In the genomic region with DNA sequence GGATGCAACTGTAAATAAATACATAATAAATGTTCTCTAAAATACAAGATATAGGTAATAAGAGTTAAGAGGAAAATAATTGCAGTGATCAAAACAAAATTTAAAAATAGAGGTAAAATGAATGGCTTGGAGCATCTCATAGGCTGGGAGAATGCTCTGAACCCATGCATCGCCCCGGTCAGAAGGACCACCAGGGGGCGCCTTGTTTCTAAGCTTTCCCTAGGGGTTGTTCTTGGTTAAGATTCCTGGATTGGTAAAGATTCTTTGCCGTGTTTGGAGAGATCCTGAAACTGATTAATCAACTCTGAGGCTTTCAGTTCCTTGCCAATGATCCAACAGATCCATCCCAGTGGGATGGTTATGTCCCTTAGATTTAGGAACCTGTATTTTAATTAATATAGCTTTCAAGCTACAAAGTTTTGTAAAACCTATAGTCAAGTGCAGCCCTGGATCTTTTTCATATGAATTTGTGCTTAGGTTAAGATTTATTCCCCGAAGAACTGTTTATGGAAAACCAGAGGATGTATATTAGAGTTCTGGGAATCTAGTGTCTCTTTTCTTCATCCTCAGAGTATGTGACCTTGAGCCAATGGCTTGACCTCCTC, we compare ENCODE assay signal across 1 cellular context.
TF ChIP-seq lines count a peak whose summit lies in the region.

No MANE protein-coding gene starts in this region.

TF ChIP-seq in K562, 482 proteins besides CTCF, POLR2A, EP300 and RAD21 (continued from another document):
- TF ChIP-seq, protein P1, sequence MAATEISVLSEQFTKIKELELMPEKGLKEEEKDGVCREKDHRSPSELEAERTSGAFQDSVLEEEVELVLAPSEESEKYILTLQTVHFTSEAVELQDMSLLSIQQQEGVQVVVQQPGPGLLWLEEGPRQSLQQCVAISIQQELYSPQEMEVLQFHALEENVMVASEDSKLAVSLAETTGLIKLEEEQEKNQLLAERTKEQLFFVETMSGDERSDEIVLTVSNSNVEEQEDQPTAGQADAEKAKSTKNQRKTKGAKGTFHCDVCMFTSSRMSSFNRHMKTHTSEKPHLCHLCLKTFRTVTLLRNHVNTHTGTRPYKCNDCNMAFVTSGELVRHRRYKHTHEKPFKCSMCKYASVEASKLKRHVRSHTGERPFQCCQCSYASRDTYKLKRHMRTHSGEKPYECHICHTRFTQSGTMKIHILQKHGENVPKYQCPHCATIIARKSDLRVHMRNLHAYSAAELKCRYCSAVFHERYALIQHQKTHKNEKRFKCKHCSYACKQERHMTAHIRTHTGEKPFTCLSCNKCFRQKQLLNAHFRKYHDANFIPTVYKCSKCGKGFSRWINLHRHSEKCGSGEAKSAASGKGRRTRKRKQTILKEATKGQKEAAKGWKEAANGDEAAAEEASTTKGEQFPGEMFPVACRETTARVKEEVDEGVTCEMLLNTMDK (IDR thresholded peaks at IDR 0.05; ENCODE audit: borderline replicate concordance, insufficient read depth, low read depth, low read length, poor library complexity, severe bottlenecking), result peak; percentile 66
- TF ChIP-seq SMC3 (conservative IDR thresholded peaks at IDR 0.05; ENCODE audit: insufficient read depth, low read depth, low read length), result peak; percentile 86
- TF ChIP-seq RB1 (IDR thresholded peaks at IDR 0.05; ENCODE audit: low read depth), result 0 out of 2 replicates have a peak, but pooled peaks have one; percentile 20
- TF ChIP-seq ZNF217 (CRISPR knock-in tag; IDR thresholded peaks at IDR 0.05), result no peak
- peak; percentile 67; the same call in 1 of the 2 replicates for TF ChIP-seq BMI1 (IDR thresholded peaks at IDR 0.05; ENCODE audit: low read length)
- TF ChIP-seq, protein P2, sequence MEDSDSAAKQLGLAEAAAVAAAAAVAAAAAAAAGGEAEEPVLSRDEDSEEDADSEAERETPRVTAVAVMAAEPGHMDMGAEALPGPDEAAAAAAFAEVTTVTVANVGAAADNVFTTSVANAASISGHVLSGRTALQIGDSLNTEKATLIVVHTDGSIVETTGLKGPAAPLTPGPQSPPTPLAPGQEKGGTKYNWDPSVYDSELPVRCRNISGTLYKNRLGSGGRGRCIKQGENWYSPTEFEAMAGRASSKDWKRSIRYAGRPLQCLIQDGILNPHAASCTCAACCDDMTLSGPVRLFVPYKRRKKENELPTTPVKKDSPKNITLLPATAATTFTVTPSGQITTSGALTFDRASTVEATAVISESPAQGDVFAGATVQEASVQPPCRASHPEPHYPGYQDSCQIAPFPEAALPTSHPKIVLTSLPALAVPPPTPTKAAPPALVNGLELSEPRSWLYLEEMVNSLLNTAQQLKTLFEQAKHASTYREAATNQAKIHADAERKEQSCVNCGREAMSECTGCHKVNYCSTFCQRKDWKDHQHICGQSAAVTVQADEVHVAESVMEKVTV (CRISPR knock-in tag; IDR thresholded peaks at IDR 0.05), result peak; percentile 19; the same call in 1 of the 2 replicates
- TF ChIP-seq TGIF2 (CRISPR knock-in tag; IDR thresholded peaks at IDR 0.05), result no peak
- TF ChIP-seq, protein P3, sequence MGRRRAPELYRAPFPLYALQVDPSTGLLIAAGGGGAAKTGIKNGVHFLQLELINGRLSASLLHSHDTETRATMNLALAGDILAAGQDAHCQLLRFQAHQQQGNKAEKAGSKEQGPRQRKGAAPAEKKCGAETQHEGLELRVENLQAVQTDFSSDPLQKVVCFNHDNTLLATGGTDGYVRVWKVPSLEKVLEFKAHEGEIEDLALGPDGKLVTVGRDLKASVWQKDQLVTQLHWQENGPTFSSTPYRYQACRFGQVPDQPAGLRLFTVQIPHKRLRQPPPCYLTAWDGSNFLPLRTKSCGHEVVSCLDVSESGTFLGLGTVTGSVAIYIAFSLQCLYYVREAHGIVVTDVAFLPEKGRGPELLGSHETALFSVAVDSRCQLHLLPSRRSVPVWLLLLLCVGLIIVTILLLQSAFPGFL (CRISPR knock-in tag; IDR thresholded peaks at IDR 0.05), result no peak
- TF ChIP-seq ZBTB8A (IDR thresholded peaks at IDR 0.05; ENCODE audit: partially characterized antibody), result no peak
